8 cellular contexts compared by ENCODE assay signal in genomic region chr4:101527186-101527585, GRCh38.
A peak's percentile ranks its signal among the peaks of the same experiment; 100 is the strongest.
DNase-seq lines count a peak whose midpoint lies in the region; ATAC-seq and TF ChIP-seq lines count a peak whose summit lies in the region.

No MANE protein-coding gene starts in this region.

- no peak overlapping the region for H3K4me2 ChIP-seq in mesendoderm (ENCODE audit: low read length)

- H3K4ac ChIP-seq in mesendoderm (ENCODE audit: low read depth, low read length) = no peak overlapping the region

- H3K23ac ChIP-seq in mesendoderm (ENCODE audit: low read length) = no peak overlapping the region

- no peaks in the 10 kb centered on the region for H3K4me1 ChIP-seq in mesendoderm (ENCODE audit: control insufficient read depth, low read depth, low read length)
- H3K4me1 ChIP-seq in tibial nerve = no peaks in the 10 kb centered on the region

- no peak for TF ChIP-seq EP300 in tibial nerve (IDR thresholded peaks at IDR 0.05)

- H3K36me3 ChIP-seq in mesendoderm (ENCODE audit: control insufficient read depth, insufficient read depth, low read length) = no peaks in the 10 kb centered on the region
- no peaks in the 10 kb centered on the region for H3K36me3 ChIP-seq in tibial nerve

- peak; percentile 27 for DNase-seq in activated CD8-positive, alpha-beta memory T cell treated with anti-CD3 and anti-CD28 coated beads, Interleukin-2, amount 50 U/mL, for 1 hour (ENCODE audit: extremely low read depth)
- DNase-seq in stimulated activated CD4-positive, alpha-beta T cell treated with anti-CD3 and anti-CD28 coated beads, Interleukin-1b, Interleukin-23, amount 100 ng/mL, for 4 hours (ENCODE audit: low read depth in 2 of 2) = peak; percentile 15 to 49
- DNase-seq in mesendoderm (no peak), SIG-M5 treated with dmso at 0.1 percent for 504 hours (lab: John Stamatoyannopoulos, UW; ENCODE audit: unreplicated experiment) (no peak), SKM-1 treated with dmso at 0.1 percent for 144 hours (lab: John Stamatoyannopoulos, UW; ENCODE audit: unreplicated experiment) (no peak), tibial nerve (ENCODE audit: low spot score in 2 of 2) (no peak)

- no peak overlapping the region for H4K5ac ChIP-seq in mesendoderm (ENCODE audit: low read length)

- TF ChIP-seq CTCF in tibial nerve (IDR thresholded peaks at IDR 0.05) = no peak

- no peak overlapping the region for H2BK5ac ChIP-seq in mesendoderm (ENCODE audit: low read length)

- no peak overlapping the region for H4K8ac ChIP-seq in mesendoderm (ENCODE audit: low read depth, low read length)

- no peak overlapping the region for H3K9ac ChIP-seq in mesendoderm (ENCODE audit: low read length)

- peak; percentile 91 for ATAC-seq in GM18873 (IDR thresholded peaks at IDR 0.05; ENCODE audit: low FRiP score, unreplicated experiment)
- ATAC-seq in HG03135 (IDR thresholded peaks at IDR 0.05; ENCODE audit: unreplicated experiment) = peak; percentile 89

- no peak overlapping the region for H3K18ac ChIP-seq in mesendoderm (ENCODE audit: low read length)

- H3K79me2 ChIP-seq in mesendoderm (ENCODE audit: control insufficient read depth, insufficient read depth, low read length) = no peaks in the 10 kb centered on the region

- no peak overlapping the region for H2BK120ac ChIP-seq in mesendoderm (ENCODE audit: low read depth, low read length)

- no peak overlapping the region for H3K56ac ChIP-seq in mesendoderm (ENCODE audit: low read length)

- no peak overlapping the region for H3K27ac ChIP-seq in mesendoderm (ENCODE audit: low read depth, low read length)
- H3K27ac ChIP-seq in tibial nerve = no peak overlapping the region

- H3K4me3 ChIP-seq in mesendoderm (ENCODE audit: low read length) = no peak overlapping the region
- no peak overlapping the region for H3K4me3 ChIP-seq in tibial nerve

- no CpG with 5 or more reads among the region's 2 CpGs for WGBS in mesendoderm (ENCODE audit: extremely low coverage, insufficient coverage, low lambda C conversion rate)
- WGBS in tibial nerve, 2 donors = 63 to 69% methylated on average over 2 of the region's 2 CpGs

- no peak for TF ChIP-seq POLR2A in tibial nerve (IDR thresholded peaks at IDR 0.05)

- no peak overlapping the region for H2BK15ac ChIP-seq in mesendoderm (replicated peaks; ENCODE audit: low read depth)

- H3K27me3 ChIP-seq in mesendoderm (ENCODE audit: insufficient read depth, low read length, poor library complexity) = no peaks in the 10 kb centered on the region
- H3K27me3 ChIP-seq in tibial nerve = no peaks in the 10 kb centered on the region

- H2AK5ac ChIP-seq in mesendoderm (ENCODE audit: low read length) = no peak overlapping the region

- H3K79me1 ChIP-seq in mesendoderm (ENCODE audit: low read length) = no peaks in the 10 kb centered on the region

- H3K9me3 ChIP-seq in tibial nerve = no peaks in the 10 kb centered on the region

Comparison
In these comparisons a context has a peak if more than half of its experiments do, and no peak if none do; other contexts are left out.
1. DNase-seq: peak in activated CD8-positive, alpha-beta memory T cell treated with anti-CD3 and anti-CD28 coated beads, Interleukin-2, amount 50 U/mL, for 1 hour (single experiment) and stimulated activated CD4-positive, alpha-beta T cell treated with anti-CD3 and anti-CD28 coated beads, Interleukin-1b, Interleukin-23, amount 100 ng/mL, for 4 hours (2 of 2); none in mesendoderm (single experiment), SIG-M5 treated with dmso at 0.1 percent for 504 hours (single experiment), SKM-1 treated with dmso at 0.1 percent for 144 hours (single experiment) and tibial nerve (0 of 2).